13 cellular contexts compared by ENCODE assay signal in genomic region chrX:39731390-39731680, GRCh38.
DNase-seq lines count a peak whose midpoint lies in the region; ATAC-seq and TF ChIP-seq lines count a peak whose summit lies in the region.
"Had no signal": no experiment of that assay in that cellular context is flagged by ENCODE, and none has a peak within 500 bp of the region (broad histone marks: within the 10 kb centered on the region; RNA-seq: fewer than 3 reads in every experiment).

No MANE protein-coding gene starts in this region.

- H3K9me3 Mint-ChIP-seq in brain (peaks cover 0 to 16% (median 1%) of the 10 kb centered on the region in 5 experiments), Calu3 (ENCODE audit: low read depth, unreplicated experiment) (no peaks in the 10 kb centered on the region)
- H3K9me3 Mint-ChIP-seq: activated naive CD4-positive, alpha-beta T cell treated with anti-CD3 and anti-CD28 coated beads, Interleukin-2, amount 50 U/mL, for 24 hours; activated T-cell treated with anti-CD3 and anti-CD28 coated beads, Interleukin-2, amount 50 U/mL, for 72 hours; T-helper 1 cell treated with Interleukin-12 subunit alpha and Interleukin-12 subunit beta and Interleukin-4 antibody, amounts not matched to agents 30 μg/mL and 1 μg/mL, for 36 hours had no signal

- H3K4me1 Mint-ChIP-seq in brain: peaks cover 58% of the 10 kb centered on the region
- peaks cover 24% of the 10 kb centered on the region for H3K4me1 Mint-ChIP-seq in Calu3 (ENCODE audit: low read depth, unreplicated experiment)

- H3K14ac ChIP-seq in neuronal stem cell (ENCODE audit: low read length): peak overlapping the region; percentile 38

- H2BK120ac ChIP-seq in neuronal stem cell (ENCODE audit: low read depth, low read length): no peak overlapping the region

- H3K27ac ChIP-seq in BLaER1 (no peak overlapping the region), OCI-LY1 (ENCODE audit: low read depth, low read length, poor library complexity, severe bottlenecking) (peak overlapping the region; percentile 61), neuronal stem cell (replicated peaks; ENCODE audit: low read length) (no peak overlapping the region)
- H3K27ac ChIP-seq: upper lobe of left lung had no signal

- H4K91ac ChIP-seq in neuronal stem cell (ENCODE audit: low read depth, low read length, poor library complexity): no peak overlapping the region

- H3K79me1 ChIP-seq in neuronal stem cell (ENCODE audit: low read depth, low read length): no peaks in the 10 kb centered on the region

- H3K4me2 ChIP-seq in BLaER1 (peak overlapping the region; percentile 62), OCI-LY1 (ENCODE audit: low read length) (peak overlapping the region; percentile 37; the same call in 1 of the 2 replicates), neuronal stem cell (ENCODE audit: insufficient read depth, low read length, poor library complexity, severe bottlenecking) (peak overlapping the region; percentile 11)

- no peaks in the 10 kb centered on the region for H3K79me2 ChIP-seq in OCI-LY1 (ENCODE audit: insufficient read depth, low read length)

- H3K18ac ChIP-seq in neuronal stem cell (ENCODE audit: low read length): peak overlapping the region; percentile 64

- H2AFZ ChIP-seq in OCI-LY1 (ENCODE audit: low read length) (no peak overlapping the region), neuronal stem cell (ENCODE audit: low read length) (peak overlapping the region; percentile 44)

- peaks cover 14% of the 10 kb centered on the region for H3K27me3 Mint-ChIP-seq in brain
- no peaks in the 10 kb centered on the region for H3K27me3 Mint-ChIP-seq in Calu3 (ENCODE audit: unreplicated experiment)
- H3K27me3 Mint-ChIP-seq: activated naive CD4-positive, alpha-beta T cell treated with anti-CD3 and anti-CD28 coated beads, Interleukin-2, amount 50 U/mL, for 24 hours had no signal

- H3K4me3 ChIP-seq in BLaER1 (no peak overlapping the region), OCI-LY1 (ENCODE audit: low read depth, low read length, poor library complexity, severe bottlenecking) (no peak overlapping the region), neuronal stem cell (ENCODE audit: low read length in 2 of 2) (no peak overlapping the region)
- H3K4me3 ChIP-seq: upper lobe of left lung had no signal

- H3K4me3 Mint-ChIP-seq in brain: peak overlapping the region in 2 of 5 experiments; percentile 51 to 63
- no peak overlapping the region for H3K4me3 Mint-ChIP-seq in Calu3 (ENCODE audit: low read depth, unreplicated experiment)

- H3F3A ChIP-seq in OCI-LY1 (ENCODE audit: insufficient read depth, low read length): no peaks in the 10 kb centered on the region

- H2AK5ac ChIP-seq in neuronal stem cell (ENCODE audit: low read depth, low read length): peak overlapping the region; percentile 46

- TF ChIP-seq CTCF in OCI-LY1 (IDR thresholded peaks at IDR 0.05; ENCODE audit: low read length) (no peak), brain (conservative IDR thresholded peaks at IDR 0.05) (no peak), Calu3 (IDR thresholded peaks at IDR 0.05; ENCODE audit: unreplicated experiment) (no peak)

- H3K4ac ChIP-seq in neuronal stem cell (ENCODE audit: low read length): no peak overlapping the region

- H3K36me3 Mint-ChIP-seq in brain: no peaks in the 10 kb centered on the region
- peaks cover 5% of the 10 kb centered on the region for H3K36me3 Mint-ChIP-seq in Calu3 (ENCODE audit: insufficient read depth, unreplicated experiment)
- H3K36me3 Mint-ChIP-seq: activated naive CD4-positive, alpha-beta T cell treated with anti-CD3 and anti-CD28 coated beads, Interleukin-2, amount 50 U/mL, for 24 hours; WTC11 had no signal

- intact Hi-C loops in Calu3 (cut with micrococcal nuclease; ENCODE audit: unreplicated experiment): loop anchor here (5.0 kb wide), 3 partner anchors 81 to 436 kb away; partner anchors contain the start of gene BCOR

- no peak overlapping the region for H2BK12ac ChIP-seq in neuronal stem cell (ENCODE audit: low read length)

- H3K9me3 ChIP-seq in BLaER1 (no peaks in the 10 kb centered on the region), OCI-LY1 (ENCODE audit: low read length) (no peaks in the 10 kb centered on the region), neuronal stem cell (replicated peaks in 1 of 2; ENCODE audit: control insufficient read depth in 2 of 2, insufficient read depth in 1 of 2, low read depth in 1 of 2, low read length in 2 of 2) (peaks cover 0 to 5% of the 10 kb centered on the region in 2 donors)

- DNase-seq in neuronal stem cell (ENCODE audit: low spot score) (no peak), Calu3 (no peak), A172 (ENCODE audit: low spot score) (no peak)
- DNase-seq in activated CD4-positive, alpha-beta T cell treated with anti-CD3 and anti-CD28 coated beads, Interleukin-2, amount 50 U/mL, for 4 hours: no peak

- no peak overlapping the region for H2BK15ac ChIP-seq in neuronal stem cell (ENCODE audit: low read length)

- no peaks in the 10 kb centered on the region for H3K36me3 ChIP-seq in BLaER1
- H3K36me3 ChIP-seq in OCI-LY1 (ENCODE audit: insufficient read depth, low read length): no peaks in the 10 kb centered on the region; the same call in 1 of the 2 replicates
- H3K36me3 ChIP-seq in neuronal stem cell (replicated peaks in 1 of 2; ENCODE audit: control insufficient read depth in 2 of 2, insufficient read depth in 2 of 2, low read length in 2 of 2): no peaks in the 10 kb centered on the region
- H3K36me3 ChIP-seq: upper lobe of left lung had no signal

- H4K8ac ChIP-seq in neuronal stem cell (ENCODE audit: low read depth, low read length): no peak overlapping the region

- WGBS in neuronal stem cell (ENCODE audit: extremely low coverage in 2 of 2, insufficient read length in 2 of 2, insufficient replicate concordance in 1 of 2), 2 donors: no CpG with 5 or more reads among the region's 4 CpGs

- H3K27me3 ChIP-seq in BLaER1: no peaks in the 10 kb centered on the region
- no peaks in the 10 kb centered on the region for H3K27me3 ChIP-seq in OCI-LY1 (ENCODE audit: insufficient read depth, low read length)
- H3K27me3 ChIP-seq in neuronal stem cell (ENCODE audit: control insufficient read depth in 3 of 3, insufficient read depth in 3 of 3, low read depth in 1 of 3, low read length in 3 of 3): peaks cover 0 to 10% (median 0%) of the 10 kb centered on the region in 3 experiments
- H3K27me3 ChIP-seq: upper lobe of left lung had no signal

- H3K27ac Mint-ChIP-seq in brain (peak overlapping the region in 4 of 5 experiments; percentile 63 to 94 (median 76)), Calu3 (ENCODE audit: unreplicated experiment) (no peak overlapping the region)
- H3K27ac Mint-ChIP-seq: activated T-cell treated with anti-CD3 and anti-CD28 coated beads, Interleukin-2, amount 50 U/mL, for 72 hours had no signal

- no peak for ATAC-seq in HG03025 (IDR thresholded peaks at IDR 0.05; ENCODE audit: low FRiP score, unreplicated experiment)

- BruUV-seq in Calu3 (replicated peaks; lab: Mats Ljungman, UMichigan): no TSS peak

- H2BK5ac ChIP-seq in neuronal stem cell (ENCODE audit: low read length): no peak overlapping the region

- no peaks in the 10 kb centered on the region for H3K9me2 ChIP-seq in OCI-LY1 (ENCODE audit: low read depth, low read length)

- H4K20me1 ChIP-seq in BLaER1 (no peaks in the 10 kb centered on the region), OCI-LY1 (ENCODE audit: insufficient read depth, low read length) (no peaks in the 10 kb centered on the region)

- CTCF ChIA-PET in Calu3 (lab: Charles Lee): interaction anchor here (0.5 to 1.3 kb wide), 9 partner anchors 8 to 813 kb away, joined by 3 to 8 read pairs (median 3); no protein-coding TSS in a partner anchor

- H3K23ac ChIP-seq in neuronal stem cell (ENCODE audit: low read depth, low read length, poor library complexity): no peak overlapping the region

- no peak overlapping the region for H3K9ac ChIP-seq in BLaER1
- peak overlapping the region; percentile 56; the same call in 1 of the 2 replicates for H3K9ac ChIP-seq in OCI-LY1 (ENCODE audit: low read length)
- H3K9ac ChIP-seq in neuronal stem cell (ENCODE audit: low read depth, low read length, poor library complexity): no peak overlapping the region

- H3K4me1 ChIP-seq in BLaER1 (peaks cover 34% of the 10 kb centered on the region), OCI-LY1 (ENCODE audit: insufficient read depth, low read length, severe bottlenecking) (peaks cover 51% of the 10 kb centered on the region), neuronal stem cell (ENCODE audit: control insufficient read depth in 2 of 2, insufficient read depth in 1 of 2, low read depth in 1 of 2, low read length in 2 of 2) (peaks cover 7 to 8% of the 10 kb centered on the region in 2 donors)

Comparison
In these comparisons a context has a peak if more than half of its experiments do, and no peak if none do; other contexts are left out.
1. H3K4me2 ChIP-seq: peak in every context shown above with its lines; median percentile 62 in BLaER1; 37 in OCI-LY1; 11 in neuronal stem cell.